8 cellular contexts compared by ENCODE assay signal in genomic region chr1:185317034-185317885, GRCh38. TPM values are rescaled to one million over a fixed set of nuclear protein-coding genes. Genes with fewer than 3 reads are reported as not detected.
DNase-seq lines count a peak whose midpoint lies in the region; ATAC-seq and TF ChIP-seq lines count a peak whose summit lies in the region.

Gene IVNS1ABP, minus strand, starts transcription at chr1:185317243. Its CDS starts 7,750 bp downstream, at chr1:185309493.

- peak; percentile 99 for TF ChIP-seq POLR2A in prostate gland (IDR thresholded peaks at IDR 0.05)

- peaks cover 8% of the 10 kb centered on the region for H3K9me3 ChIP-seq in left ventricle myocardium inferior (replicated peaks)
- H3K9me3 ChIP-seq in prostate gland, result no peaks in the 10 kb centered on the region

- H3K36me3 ChIP-seq in left ventricle myocardium inferior (no peaks in the 10 kb centered on the region), prostate gland (no peaks in the 10 kb centered on the region), urinary bladder (ENCODE audit: insufficient read depth) (no peaks in the 10 kb centered on the region)

- intact Hi-C loops in T-helper 1 cell treated with Interleukin-12 subunit alpha and Interleukin-12 subunit beta and Interleukin-4 antibody, amounts not matched to agents 30 ng/mL and 1 ng/mL, for 36 hours (cut with micrococcal nuclease), result loop anchor here (1.0 to 10.0 kb wide), 21 partner anchors 22 to 1846 kb away; partner anchors contain the start of genes ARPC5, NIBAN1, ODR4 and RNF2
- intact Hi-C loops in left ventricle myocardium inferior (cut with micrococcal nuclease) (no loop called here), prostate gland (cut with DNase I) (no loop called here)

- H3K4me1 ChIP-seq in left ventricle myocardium inferior (peaks cover 59% of the 10 kb centered on the region), prostate gland (replicated peaks) (no peaks in the 10 kb centered on the region), urinary bladder (ENCODE audit: insufficient read depth) (no peaks in the 10 kb centered on the region)

- DNase-seq in GM13977 (ENCODE audit: low spot score), result peak; percentile 96
- peak; percentile 95 for DNase-seq in NCI-H146 treated with DMSO at 0.1 percent for 48 hours (lab: John Stamatoyannopoulos, UW; ENCODE audit: unreplicated experiment)
- peak; percentile 65 for DNase-seq in amniotic stem cell (lab: John Stamatoyannopoulos, UW)
- peak; percentile 95 for DNase-seq in left ventricle myocardium inferior
- DNase-seq in prostate gland (ENCODE audit: low spot score), result peak; percentile 95

- H3K4me3 ChIP-seq in left ventricle myocardium inferior, result peak within 1 kb of the TSS; percentile 85
- H3K4me3 ChIP-seq in prostate gland, result peak within 1 kb of the TSS; percentile 82 to 86
- H3K4me3 ChIP-seq in urinary bladder (ENCODE audit: low read depth, low read length), result peak within 1 kb of the TSS; percentile 82

- TF ChIP-seq CTCF in GM13977 (IDR thresholded peaks at IDR 0.05; ENCODE audit: extremely low read depth, insufficient read depth, missing control alignments) (peak; percentile 69), left ventricle myocardium inferior (IDR thresholded peaks at IDR 0.05; ENCODE audit: borderline replicate concordance) (no peak), prostate gland (IDR thresholded peaks at IDR 0.05) (peak in 3 of 4 experiments; percentile 18 to 32 (median 24))

- in situ Hi-C loops in GM13977 (cut with MboI; ENCODE audit: low pct_unique_long_range_greater_than_20kb, low sequenced_read_pairs, unreplicated experiment), result no loop called here

- ATAC-seq in HG02884 (IDR thresholded peaks at IDR 0.05; ENCODE audit: unreplicated experiment), result peak; percentile 63

- WGBS in prostate gland, result under 1% methylated on average over 69 of the region's 80 CpGs
- WGBS in urinary bladder, result under 1% methylated on average over 80 of the region's 80 CpGs

- H3K27ac ChIP-seq in left ventricle myocardium inferior (replicated peaks), result peak within 1 kb of the TSS; percentile 96
- H3K27ac ChIP-seq in prostate gland, result peak within 1 kb of the TSS; percentile 91 to 94
- H3K27ac ChIP-seq in urinary bladder (ENCODE audit: low read depth), result peak within 1 kb of the TSS; percentile 97

- no peaks in the 10 kb centered on the region for H3K27me3 ChIP-seq in left ventricle myocardium inferior (ENCODE audit: low read depth)
- no peaks in the 10 kb centered on the region for H3K27me3 ChIP-seq in prostate gland (replicated peaks; ENCODE audit: insufficient read depth)

RNA-seq across cellular contexts. Expression of gene IVNS1ABP, which starts in this region (rescaled TPM):
- 268 and 277 TPM in 2 replicates for total RNA-seq in T-helper 1 cell treated with Interleukin-12 subunit alpha and Interleukin-12 subunit beta and Interleukin-4 antibody, amounts not matched to agents 30 ng/mL and 1 ng/mL, for 36 hours
- total RNA-seq in left ventricle myocardium inferior (70.3 TPM), prostate gland (10 to 100 TPM; 44.4 to 58.8 TPM), urinary bladder (121 TPM)
- 29.3 TPM for polyA plus RNA-seq in urinary bladder

Comparison
In these comparisons a context has a peak if more than half of its experiments do, and no peak if none do; other contexts are left out.
1. Peak in every context shown above with its lines: DNase-seq, ATAC-seq, H3K4me3 ChIP-seq and H3K27ac ChIP-seq.